Comparison of ENCODE assay signal across 15 cellular contexts in genomic region chr18:3367491-3368091, GRCh38.
DNase-seq lines count a peak whose midpoint lies in the region; ATAC-seq and TF ChIP-seq lines count a peak whose summit lies in the region.
"Had no signal": no experiment of that assay in that cellular context is flagged by ENCODE, and none has a peak within 500 bp of the region (broad histone marks: within the 10 kb centered on the region; RNA-seq: fewer than 3 reads in every experiment).

No MANE protein-coding gene starts in this region.

- intact Hi-C loops in Panc1 (cut with micrococcal nuclease; ENCODE audit: unreplicated experiment) = no loop called here

- no peaks in the 10 kb centered on the region for H3K36me3 ChIP-seq in Panc1 (ENCODE audit: control insufficient read depth, insufficient read depth, low read length)
- H3K36me3 ChIP-seq in osteoblast (ENCODE audit: insufficient read depth, low read length) = no peaks in the 10 kb centered on the region

- H3K4me3 Mint-ChIP-seq in glutamatergic neuron (ENCODE audit: unreplicated experiment) = no peak overlapping the region
- H3K4me3 Mint-ChIP-seq: B cell, immature natural killer cell had no signal

- H2AFZ ChIP-seq in osteoblast (ENCODE audit: low read length) = no peak overlapping the region

- ATAC-seq in Panc1 = peak; percentile 64; the same call in 1 of the 2 replicates
- ATAC-seq in HG03457 (IDR thresholded peaks at IDR 0.05; ENCODE audit: unreplicated experiment) = no peak

- no peaks in the 10 kb centered on the region for H3K79me2 ChIP-seq in osteoblast (ENCODE audit: insufficient read depth, low read length)

- peak overlapping the region; percentile 29; the same call in 1 of the 2 replicates for H3K27ac ChIP-seq in Panc1 (ENCODE audit: low read length)
- H3K27ac ChIP-seq in osteoblast (ENCODE audit: low read depth, low read length) = peak overlapping the region; percentile 25

- in situ Hi-C loops in Panc1 (cut with HindIII; ENCODE audit: low pct_unique_long_range_greater_than_20kb, low sequenced_read_pairs) = no loop called here

- H3K27ac Mint-ChIP-seq in glutamatergic neuron (ENCODE audit: unreplicated experiment) = no peak overlapping the region
- H3K27ac Mint-ChIP-seq: activated T-helper 2 cell treated with anti-CD3 and anti-CD28 coated beads, Interferon-gamma antibody, Interleukin-2, Interleukin-4, amounts not matched to agents 10 μg/mL and 5 μg/mL and 100 μg/mL, durations not matched to agents 14 hours and 24 hours and 36 hours; B cell; immature natural killer cell had no signal

- H3K4me1 Mint-ChIP-seq in glutamatergic neuron (ENCODE audit: low read depth, unreplicated experiment) = no peaks in the 10 kb centered on the region
- H3K4me1 Mint-ChIP-seq: B cell, immature natural killer cell had no signal

- POLR2A ChIA-PET in Panc1 (lab: Charles Lee) = no interaction called here

- CTCF ChIA-PET in Panc1 (lab: Charles Lee) = no interaction called here

- DNase-seq in GM04503 (ENCODE audit: low read depth) (peak; percentile 13), Panc1 (ENCODE audit: low read depth, low spot score) (no peak), choroid plexus epithelial cell (ENCODE audit: low read depth) (peak; percentile 90), osteoblast (ENCODE audit: insufficient read length, low spot score, missing footprints) (peak; percentile 83), GM10266 (ENCODE audit: extremely low spot score) (no peak), glutamatergic neuron (no peak), cerebellar nuclear complex (lab: John Stamatoyannopoulos, UW) (no peak)
- DNase-seq: aorta, immature natural killer cell, midbrain, NCI-H2171, nucleus accumbens had no signal

- H3K9me3 Mint-ChIP-seq in glutamatergic neuron (ENCODE audit: unreplicated experiment) = no peaks in the 10 kb centered on the region
- H3K9me3 Mint-ChIP-seq: activated T-helper 2 cell treated with anti-CD3 and anti-CD28 coated beads, Interferon-gamma antibody, Interleukin-2, Interleukin-4, amounts not matched to agents 10 μg/mL and 5 μg/mL and 100 μg/mL, durations not matched to agents 14 hours and 24 hours and 36 hours; immature natural killer cell had no signal

- BruUV-seq in Panc1 (replicated peaks; lab: Mats Ljungman, UMichigan) = no TSS peak

- H3K27me3 Mint-ChIP-seq in glutamatergic neuron (ENCODE audit: unreplicated experiment) = no peaks in the 10 kb centered on the region
- H3K27me3 Mint-ChIP-seq: B cell had no signal

- no peaks in the 10 kb centered on the region for H3K9me3 ChIP-seq in Panc1 (ENCODE audit: control insufficient read depth, insufficient read depth, low read depth, low read length)
- H3K9me3 ChIP-seq in osteoblast (ENCODE audit: low read depth, low read length) = no peaks in the 10 kb centered on the region

- no peak overlapping the region for H3K4me3 ChIP-seq in Panc1 (ENCODE audit: low read depth in 2 of 2, low read length in 2 of 2)
- no peak overlapping the region for H3K4me3 ChIP-seq in choroid plexus epithelial cell (ENCODE audit: low read depth, low read length)
- no peak overlapping the region for H3K4me3 ChIP-seq in osteoblast (ENCODE audit: insufficient read depth, low read length)

- H3K4me1 ChIP-seq in Panc1 (ENCODE audit: control insufficient read depth, insufficient read depth, low read length) (0 out of 2 replicates have a peak, but pooled peaks cover 3% of the 10 kb centered on the region), osteoblast (ENCODE audit: insufficient read depth, low read length) (peaks cover 14% of the 10 kb centered on the region)

- H3K36me3 Mint-ChIP-seq in glutamatergic neuron (ENCODE audit: unreplicated experiment) = no peaks in the 10 kb centered on the region
- H3K36me3 Mint-ChIP-seq: immature natural killer cell had no signal

- H3K4me2 ChIP-seq in osteoblast (ENCODE audit: insufficient read depth, low read length) = peak overlapping the region; percentile 35

- H4K20me1 ChIP-seq in osteoblast (ENCODE audit: insufficient read depth, low read length) = no peaks in the 10 kb centered on the region

- no peak for TF ChIP-seq CTCF in Panc1 (IDR thresholded peaks at IDR 0.05)
- TF ChIP-seq CTCF in choroid plexus epithelial cell (conservative IDR thresholded peaks at IDR 0.05; ENCODE audit: low read depth, low read length) = peak; percentile 20
- no peak for TF ChIP-seq CTCF in osteoblast (IDR thresholded peaks at IDR 0.05; ENCODE audit: extremely low read depth, low read depth, low read length)
- no peak for TF ChIP-seq CTCF in GM10266 (IDR thresholded peaks at IDR 0.05; ENCODE audit: control insufficient read depth, insufficient read depth, low read depth, missing control alignments)
- TF ChIP-seq CTCF in glutamatergic neuron (IDR thresholded peaks at IDR 0.05; ENCODE audit: partially characterized antibody, unreplicated experiment) = no peak

- H3K27me3 ChIP-seq in Panc1 (ENCODE audit: control insufficient read depth, insufficient read depth, low read length) (no peaks in the 10 kb centered on the region), osteoblast (ENCODE audit: insufficient read depth, low read length) (no peaks in the 10 kb centered on the region)

Comparison
In these comparisons a context has a peak if more than half of its experiments do, and no peak if none do; other contexts are left out.
1. DNase-seq: peak in GM04503 (single experiment), choroid plexus epithelial cell (single experiment) and osteoblast (single experiment); none in Panc1 (single experiment), GM10266 (single experiment), glutamatergic neuron (single experiment) and cerebellar nuclear complex (0 of 2).